In the genomic region with DNA sequence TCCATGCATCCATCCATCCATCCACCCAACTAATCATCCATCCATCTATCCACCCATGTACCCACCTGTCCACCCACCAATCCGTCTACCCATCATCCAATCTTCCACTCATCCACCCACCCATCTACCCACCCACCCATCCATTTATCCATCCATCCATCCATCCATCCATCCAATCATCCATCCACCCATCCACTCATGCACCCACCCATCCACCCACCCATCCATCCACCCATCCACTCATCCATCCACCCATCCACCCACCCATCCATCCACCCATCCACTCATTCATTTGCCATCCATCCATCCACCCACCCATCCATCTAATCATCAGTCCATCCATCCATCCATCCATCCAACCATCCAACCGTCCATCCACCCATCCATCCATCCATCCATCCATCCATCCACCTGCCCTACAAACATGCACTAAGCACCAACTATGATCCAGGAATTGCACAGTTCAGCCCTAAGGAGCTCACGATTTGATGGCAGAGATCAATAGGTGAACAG, we compare ENCODE assay signal across 24 cellular contexts. TPM values are rescaled to one million over a fixed set of nuclear protein-coding genes. Genes with fewer than 3 reads are reported as not detected.
A peak's percentile ranks its signal among the peaks of the same experiment; 100 is the strongest.
DNase-seq lines count a peak whose midpoint lies in the region; ATAC-seq, FAIRE-seq and TF ChIP-seq lines count a peak whose summit lies in the region.
"Had no signal": no experiment of that assay in that cellular context is flagged by ENCODE, and none has a peak within 500 bp of the region (broad histone marks: within the 10 kb centered on the region; RNA-seq: fewer than 3 reads in every experiment).

No MANE protein-coding gene starts in this region.

- H3K4me3 Mint-ChIP-seq in activated naive CD4-positive, alpha-beta T cell treated with anti-CD3 and anti-CD28 coated beads, Interleukin-2, amount 50 U/mL, for 24 hours = no peak overlapping the region
- peak overlapping the region in 4 of 10 donors; percentile 18 to 45 (median 30) for H3K4me3 Mint-ChIP-seq in naive thymus-derived CD8-positive, alpha-beta T cell
- H3K4me3 Mint-ChIP-seq: activated CD4-positive, alpha-beta T cell treated with anti-CD3 and anti-CD28 coated beads, Interleukin-2, amount 10 ng/mL, durations not matched to agents 7 days and 5 days; dendritic cell treated with granulocyte-macrophage colony-stimulating factor and Interleukin-4, amounts not matched to agents 40 ng/mL and 50 ng/mL, for 4 days; endodermal cell; neural crest cell had no signal

- no peak for ATAC-seq in naive thymus-derived CD8-positive, alpha-beta T cell
- ATAC-seq: esophagus mucosa; HepG2; stimulated activated naive CD8-positive, alpha-beta T cell treated with anti-CD3 and anti-CD28 coated beads, Interleukin-15, Interleukin-2, amounts not matched to agents 100 U/mL and 50 U/mL, for 24 hours had no signal

- no peaks in the 10 kb centered on the region for H3K9me3 Mint-ChIP-seq in activated naive CD4-positive, alpha-beta T cell treated with anti-CD3 and anti-CD28 coated beads, Interleukin-2, amount 50 U/mL, for 24 hours
- no peaks in the 10 kb centered on the region for H3K9me3 Mint-ChIP-seq in naive thymus-derived CD8-positive, alpha-beta T cell
- H3K9me3 Mint-ChIP-seq: dendritic cell treated with granulocyte-macrophage colony-stimulating factor and Interleukin-4, amounts not matched to agents 40 ng/mL and 50 ng/mL, for 4 days; endodermal cell; neural crest cell had no signal

- TF ChIP-seq CTCF in bronchial epithelial cell (IDR thresholded peaks at IDR 0.05; ENCODE audit: insufficient read depth, low read length, severe bottlenecking) (no peak), D721Med (IDR thresholded peaks at IDR 0.05; ENCODE audit: insufficient read depth, missing control alignments) (no peak)

- no peaks in the 10 kb centered on the region for H3K27me3 Mint-ChIP-seq in activated naive CD4-positive, alpha-beta T cell treated with anti-CD3 and anti-CD28 coated beads, Interleukin-2, amount 50 U/mL, for 24 hours
- H3K27me3 Mint-ChIP-seq in naive thymus-derived CD8-positive, alpha-beta T cell = no peaks in the 10 kb centered on the region
- H3K27me3 Mint-ChIP-seq: activated CD4-positive, alpha-beta T cell treated with anti-CD3 and anti-CD28 coated beads, Interleukin-2, amount 10 ng/mL, durations not matched to agents 7 days and 5 days had no signal

- H3K36me3 ChIP-seq in bronchial epithelial cell (ENCODE audit: control insufficient read depth, insufficient read depth, low read length) = no peaks in the 10 kb centered on the region

- peak; percentile 84 for FAIRE-seq in bronchial epithelial cell (lab: Jason Lieb, UNC)
- no peak for FAIRE-seq in D721Med (lab: Jason Lieb, UNC)
- FAIRE-seq: G401.6, HepG2, keratinocyte, small intestine had no signal

- no peak for DNase-seq in activated naive CD4-positive, alpha-beta T cell treated with Interleukin-2 at 50 U/mL for 16 hours
- DNase-seq in bronchial epithelial cell (ENCODE audit: low read depth) = no peak
- peak in 1 of 10 donors; percentile 11 for DNase-seq in naive thymus-derived CD8-positive, alpha-beta T cell
- DNase-seq in islet precursor cell = no peak
- no peak for DNase-seq in hippocampal formation (lab: John Stamatoyannopoulos, UW)
- no peak for DNase-seq in D721Med (ENCODE audit: insufficient read length, low spot score)
- DNase-seq: activated CD4-positive, alpha-beta T cell treated with anti-CD3 and anti-CD28 coated beads, Interleukin-2, amount 10 ng/mL, durations not matched to agents 7 days and 5 days; activated naive CD4-positive, alpha-beta T cell; endodermal cell; Kasumi-1; NCI-H1436 treated with DMSO at 0.1 percent for 48 hours; NCI-H226; PC-9; SHP77; small intestine; stimulated activated naive CD8-positive, alpha-beta T cell treated with anti-CD3 and anti-CD28 coated beads, Interleukin-15, Interleukin-2, amounts not matched to agents 100 U/mL and 50 U/mL, for 24 hours; T-helper 9 cell had no signal

- no peaks in the 10 kb centered on the region for H3K36me3 Mint-ChIP-seq in activated naive CD4-positive, alpha-beta T cell treated with anti-CD3 and anti-CD28 coated beads, Interleukin-2, amount 50 U/mL, for 24 hours
- no peaks in the 10 kb centered on the region for H3K36me3 Mint-ChIP-seq in naive thymus-derived CD8-positive, alpha-beta T cell

- peaks cover 46% of the 10 kb centered on the region for H3K4me1 Mint-ChIP-seq in activated naive CD4-positive, alpha-beta T cell treated with anti-CD3 and anti-CD28 coated beads, Interleukin-2, amount 50 U/mL, for 24 hours
- peaks cover 19 to 50% (median 45%) of the 10 kb centered on the region in 4 donors for H3K4me1 Mint-ChIP-seq in naive thymus-derived CD8-positive, alpha-beta T cell
- H3K4me1 Mint-ChIP-seq: endodermal cell had no signal

- H3K27ac Mint-ChIP-seq in activated naive CD4-positive, alpha-beta T cell treated with anti-CD3 and anti-CD28 coated beads, Interleukin-2, amount 50 U/mL, for 24 hours = peak overlapping the region; percentile 8
- H3K27ac Mint-ChIP-seq in naive thymus-derived CD8-positive, alpha-beta T cell = peak overlapping the region; percentile 19 to 100 (median 99)
- H3K27ac Mint-ChIP-seq: dendritic cell treated with granulocyte-macrophage colony-stimulating factor and Interleukin-4, amounts not matched to agents 40 ng/mL and 50 ng/mL, for 4 days; endodermal cell had no signal

- H3K4me3 ChIP-seq in bronchial epithelial cell (ENCODE audit: low read depth, low read length) = no peak overlapping the region
- H3K4me3 ChIP-seq: PC-9 had no signal

- H3K27me3 ChIP-seq in bronchial epithelial cell (ENCODE audit: control insufficient read depth, insufficient read depth, low read length) = peaks cover 2% of the 10 kb centered on the region

- POLR2A ChIA-PET in naive thymus-derived CD8-positive, alpha-beta T cell (lab: Charles Lee) = interaction anchor here (1.2 to 2.5 kb wide), 4 partner anchors 10 to 41 kb away, joined by 6 to 36 read pairs (median 9); a partner anchor contains a TSS

RNA-seq across cellular contexts. Expression of a gene that starts 21.3 kb away (rescaled TPM):
- 10.5 and 13.2 TPM in 2 replicates for total RNA-seq in bronchial epithelial cell
- 10 to 100 TPM; 41.9 to 44.2 TPM for total RNA-seq in naive thymus-derived CD8-positive, alpha-beta T cell
- 10 to 100 TPM; 15.6 to 30.0 (median 20.5) TPM for polyA plus RNA-seq in naive thymus-derived CD8-positive, alpha-beta T cell

RNA-seq across cellular contexts. Expression of a gene that starts 41.3 kb away (rescaled TPM):
- 8.4 and 9.2 TPM in 2 replicates for total RNA-seq in bronchial epithelial cell
- 10 to 100 TPM; 28.4 to 30.1 TPM for total RNA-seq in naive thymus-derived CD8-positive, alpha-beta T cell
- 10 to 100 TPM; 16.3 to 22.2 (median 18.8) TPM for polyA plus RNA-seq in naive thymus-derived CD8-positive, alpha-beta T cell

RNA-seq across cellular contexts. Expression of a gene that starts 41.3 kb away (rescaled TPM):
- total RNA-seq in bronchial epithelial cell = 1.4 and 1.6 TPM in 2 replicates
- 1 to 10 TPM; 2.9 to 3.8 TPM for total RNA-seq in naive thymus-derived CD8-positive, alpha-beta T cell
- polyA plus RNA-seq in naive thymus-derived CD8-positive, alpha-beta T cell = under 1 TPM in 2 of 3 donors, not detected in 1; 0.44 to 0.55 TPM
